Comparison of ENCODE assay signal across 19 cellular contexts in genomic region chr4:102726068-102726467, GRCh38. TPM values are rescaled to one million over a fixed set of nuclear protein-coding genes. Genes with fewer than 3 reads are reported as not detected.
A peak's percentile ranks its signal among the peaks of the same experiment; 100 is the strongest.
DNase-seq lines count a peak whose midpoint lies in the region; ATAC-seq and TF ChIP-seq lines count a peak whose summit lies in the region.
"Had no signal": no experiment of that assay in that cellular context is flagged by ENCODE, and none has a peak within 500 bp of the region (broad histone marks: within the 10 kb centered on the region; RNA-seq: fewer than 3 reads in every experiment).

No MANE protein-coding gene starts in this region.

- H3K4me1 ChIP-seq in heart left ventricle = peaks cover 0 to 13% (median 0%) of the 10 kb centered on the region in 12 donors
- H3K4me1 ChIP-seq: BLaER1, Caco-2 had no signal

- no peaks in the 10 kb centered on the region for H3K27me3 Mint-ChIP-seq in activated T-cell treated with anti-CD3 and anti-CD28 coated beads, Interleukin-2, amount 50 U/mL, for 72 hours (ENCODE audit: low read depth)
- no peaks in the 10 kb centered on the region for H3K27me3 Mint-ChIP-seq in activated T-cell treated with anti-CD3 and anti-CD28 coated beads, Interleukin-2, amount 50 U/mL, for 24 hours
- H3K27me3 Mint-ChIP-seq in stimulated activated naive CD8-positive, alpha-beta T cell treated with anti-CD3 and anti-CD28 coated beads, Interleukin-15, amount 100 ng/mL, for 72 hours = no peaks in the 10 kb centered on the region
- H3K27me3 Mint-ChIP-seq: B cell; CD4-positive, CD25-positive, alpha-beta regulatory T cell had no signal

- no peaks in the 10 kb centered on the region for H3K27me3 ChIP-seq in heart left ventricle
- H3K27me3 ChIP-seq: BLaER1 had no signal

- no peak for ATAC-seq in activated T-cell treated with anti-CD3 and anti-CD28 coated beads, Interleukin-2, amount 50 U/mL, for 72 hours (replicated peaks in 1 of 2)
- peak; percentile 40 for ATAC-seq in stimulated activated naive CD8-positive, alpha-beta T cell treated with anti-CD3 and anti-CD28 coated beads, Interleukin-15, Interleukin-2, amounts not matched to agents 100 U/mL and 50 U/mL, for 24 hours
- no peak for ATAC-seq in stimulated activated naive CD8-positive, alpha-beta T cell treated with anti-CD3 and anti-CD28 coated beads, Interleukin-15, amount 100 ng/mL, for 72 hours
- peak; percentile 54 for ATAC-seq in stimulated activated effector memory CD8-positive, alpha-beta T cell treated with anti-CD3 and anti-CD28 coated beads, Interleukin-12 subunit alpha, Interleukin-12 subunit beta, amount 100 ng/mL, for 72 hours
- ATAC-seq in heart left ventricle = no peak
- ATAC-seq: CD8-positive, alpha-beta T cell had no signal

- H3K27ac ChIP-seq in heart left ventricle = no peak overlapping the region
- H3K27ac ChIP-seq: 22Rv1, BLaER1, C4-2B, GM23248 had no signal

- no peak for TF ChIP-seq POLR2A in heart left ventricle (IDR thresholded peaks at IDR 0.05)

- no peak overlapping the region for H3K4me3 Mint-ChIP-seq in activated T-cell treated with anti-CD3 and anti-CD28 coated beads, Interleukin-2, amount 50 U/mL, for 72 hours
- no peak overlapping the region for H3K4me3 Mint-ChIP-seq in activated T-cell treated with anti-CD3 and anti-CD28 coated beads, Interleukin-2, amount 50 U/mL, for 24 hours
- H3K4me3 Mint-ChIP-seq in stimulated activated naive CD8-positive, alpha-beta T cell treated with anti-CD3 and anti-CD28 coated beads, Interleukin-15, amount 100 ng/mL, for 72 hours = no peak overlapping the region
- no peak overlapping the region for H3K4me3 Mint-ChIP-seq in stimulated activated effector memory CD8-positive, alpha-beta T cell treated with anti-CD3 and anti-CD28 coated beads, Interleukin-12 subunit alpha, Interleukin-12 subunit beta, amount 100 ng/mL, for 72 hours
- H3K4me3 Mint-ChIP-seq: B cell; CD4-positive, CD25-positive, alpha-beta regulatory T cell; CD8-positive, alpha-beta T cell had no signal

- no peak for TF ChIP-seq CTCF in heart left ventricle (IDR thresholded peaks at IDR 0.05)

- no peaks in the 10 kb centered on the region for H3K4me1 Mint-ChIP-seq in activated T-cell treated with anti-CD3 and anti-CD28 coated beads, Interleukin-2, amount 50 U/mL, for 72 hours (ENCODE audit: low read depth)
- H3K4me1 Mint-ChIP-seq in activated T-cell treated with anti-CD3 and anti-CD28 coated beads, Interleukin-2, amount 50 U/mL, for 24 hours (ENCODE audit: low read depth) = peaks cover 3% of the 10 kb centered on the region
- no peaks in the 10 kb centered on the region for H3K4me1 Mint-ChIP-seq in stimulated activated naive CD8-positive, alpha-beta T cell treated with anti-CD3 and anti-CD28 coated beads, Interleukin-15, amount 100 ng/mL, for 72 hours
- peaks cover 6% of the 10 kb centered on the region for H3K4me1 Mint-ChIP-seq in stimulated activated effector memory CD8-positive, alpha-beta T cell treated with anti-CD3 and anti-CD28 coated beads, Interleukin-12 subunit alpha, Interleukin-12 subunit beta, amount 100 ng/mL, for 72 hours

- no peak overlapping the region for H3K4me3 ChIP-seq in heart left ventricle
- H3K4me3 ChIP-seq: BLaER1, GM23248 had no signal

- H3K9me3 ChIP-seq in heart left ventricle = peaks cover 0 to 11% (median 4%) of the 10 kb centered on the region in 12 donors
- H3K9me3 ChIP-seq: Caco-2 had no signal

- peaks cover 0 to 3% of the 10 kb centered on the region in 2 donors for H3K9me3 Mint-ChIP-seq in activated T-cell treated with anti-CD3 and anti-CD28 coated beads, Interleukin-2, amount 50 U/mL, for 72 hours
- H3K9me3 Mint-ChIP-seq in activated T-cell treated with anti-CD3 and anti-CD28 coated beads, Interleukin-2, amount 50 U/mL, for 24 hours = peaks cover 5% of the 10 kb centered on the region
- peaks cover 4 to 6% of the 10 kb centered on the region in 2 donors for H3K9me3 Mint-ChIP-seq in stimulated activated naive CD8-positive, alpha-beta T cell treated with anti-CD3 and anti-CD28 coated beads, Interleukin-15, amount 100 ng/mL, for 72 hours
- peaks cover under 1% of the 10 kb centered on the region for H3K9me3 Mint-ChIP-seq in stimulated activated effector memory CD8-positive, alpha-beta T cell treated with anti-CD3 and anti-CD28 coated beads, Interleukin-12 subunit alpha, Interleukin-12 subunit beta, amount 100 ng/mL, for 72 hours

- peaks cover 6 to 7% of the 10 kb centered on the region in 2 donors for H3K36me3 Mint-ChIP-seq in activated T-cell treated with anti-CD3 and anti-CD28 coated beads, Interleukin-2, amount 50 U/mL, for 72 hours (ENCODE audit: insufficient read depth in 2 of 2)
- peaks cover 37% of the 10 kb centered on the region for H3K36me3 Mint-ChIP-seq in activated T-cell treated with anti-CD3 and anti-CD28 coated beads, Interleukin-2, amount 50 U/mL, for 24 hours (ENCODE audit: low read depth)
- peaks cover 12% of the 10 kb centered on the region for H3K36me3 Mint-ChIP-seq in stimulated activated effector memory CD8-positive, alpha-beta T cell treated with anti-CD3 and anti-CD28 coated beads, Interleukin-12 subunit alpha, Interleukin-12 subunit beta, amount 100 ng/mL, for 72 hours

- peak overlapping the region; percentile 61 for H3K27ac Mint-ChIP-seq in activated T-cell treated with anti-CD3 and anti-CD28 coated beads, Interleukin-2, amount 50 U/mL, for 72 hours
- H3K27ac Mint-ChIP-seq in activated T-cell treated with anti-CD3 and anti-CD28 coated beads, Interleukin-2, amount 50 U/mL, for 24 hours = no peak overlapping the region
- H3K27ac Mint-ChIP-seq in stimulated activated naive CD8-positive, alpha-beta T cell treated with anti-CD3 and anti-CD28 coated beads, Interleukin-15, amount 100 ng/mL, for 72 hours = no peak overlapping the region
- H3K27ac Mint-ChIP-seq in stimulated activated effector memory CD8-positive, alpha-beta T cell treated with anti-CD3 and anti-CD28 coated beads, Interleukin-12 subunit alpha, Interleukin-12 subunit beta, amount 100 ng/mL, for 72 hours = no peak overlapping the region
- H3K27ac Mint-ChIP-seq: B cell; CD4-positive, CD25-positive, alpha-beta regulatory T cell; CD8-positive, alpha-beta T cell had no signal

- intact Hi-C loops in heart left ventricle (cut with DNase I) = no loop called here

- peaks cover 0 to 25% (median 0%) of the 10 kb centered on the region in 9 donors for H3K36me3 ChIP-seq in heart left ventricle

- DNase-seq in activated T-cell treated with anti-CD3 and anti-CD28 coated beads, Interleukin-2, amount 50 U/mL, for 72 hours = no peak
- DNase-seq in activated T-cell treated with anti-CD3 and anti-CD28 coated beads, Interleukin-2, amount 50 U/mL, for 24 hours = no peak
- DNase-seq in stimulated activated naive CD8-positive, alpha-beta T cell treated with anti-CD3 and anti-CD28 coated beads, Interleukin-15, Interleukin-2, amounts not matched to agents 100 U/mL and 50 U/mL, for 24 hours = no peak
- DNase-seq in stimulated activated naive CD8-positive, alpha-beta T cell treated with anti-CD3 and anti-CD28 coated beads, Interleukin-15, amount 100 ng/mL, for 72 hours = no peak
- no peak for DNase-seq in stimulated activated effector memory CD8-positive, alpha-beta T cell treated with anti-CD3 and anti-CD28 coated beads, Interleukin-12 subunit alpha, Interleukin-12 subunit beta, amount 100 ng/mL, for 72 hours (ENCODE audit: low spot score in 2 of 2)
- no peak for DNase-seq in heart left ventricle
- DNase-seq in HuH-7.5 (ENCODE audit: low spot score) = no peak
- DNase-seq: Caco-2; CD4-positive, CD25-positive, alpha-beta regulatory T cell; CD8-positive, alpha-beta T cell; DMS153; DND-41; GM23248; H7; HCEC 1CT had no signal

RNA-seq across cellular contexts. Expression of gene MANBA, which starts 34.7 kb away (rescaled TPM):
- total RNA-seq in activated T-cell treated with anti-CD3 and anti-CD28 coated beads, Interleukin-2, amount 50 U/mL, for 72 hours = 10 to 100 TPM; 14.8 to 16.8 TPM
- total RNA-seq in heart left ventricle = 10 to 100 TPM; 25.0 to 44.0 (median 36.9) TPM
- 10 to 100 TPM in 1 of 2 donors, 1 to 10 TPM in 1; 6.2 to 16.9 TPM for polyA plus RNA-seq in heart left ventricle

Comparison
In these comparisons a context has a peak if more than half of its experiments do, and no peak if none do; other contexts are left out.
1. ATAC-seq: peak in stimulated activated naive CD8-positive, alpha-beta T cell treated with anti-CD3 and anti-CD28 coated beads, Interleukin-15, Interleukin-2, amounts not matched to agents 100 U/mL and 50 U/mL, for 24 hours (single experiment) and stimulated activated effector memory CD8-positive, alpha-beta T cell treated with anti-CD3 and anti-CD28 coated beads, Interleukin-12 subunit alpha, Interleukin-12 subunit beta, amount 100 ng/mL, for 72 hours (single experiment); none in activated T-cell treated with anti-CD3 and anti-CD28 coated beads, Interleukin-2, amount 50 U/mL, for 72 hours (0 of 2), stimulated activated naive CD8-positive, alpha-beta T cell treated with anti-CD3 and anti-CD28 coated beads, Interleukin-15, amount 100 ng/mL, for 72 hours (single experiment) and heart left ventricle (0 of 4).